Comparison of ENCODE assay signal across 18 cellular contexts in genomic region chr5:125323613-125324012, GRCh38.
"Had no signal": no experiment of that assay in that cellular context is flagged by ENCODE, and none has a peak within 500 bp of the region (broad histone marks: within the 10 kb centered on the region; RNA-seq: fewer than 3 reads in every experiment).

No MANE protein-coding gene starts in this region.

- DNase-seq: activated CD4-positive, alpha-beta T cell treated with anti-CD3 and anti-CD28 coated beads, Interleukin-2, amount 50 U/mL, for 4 hours; activated T-cell treated with anti-CD3 and anti-CD28 coated beads, Interleukin-2, amount 50 U/mL, for 1 hour; amniotic stem cell; cerebellar nuclear complex; endodermal cell; foreskin keratinocyte; heart left ventricle; islet precursor cell; left lung; ovary; sigmoid colon; stimulated activated CD4-positive, alpha-beta T cell treated with anti-CD3 and anti-CD28 coated beads, Interleukin-2, amount 100 ng/mL, for 24 hours; stimulated activated naive CD4-positive, alpha-beta T cell treated with Interleukin-2 at 50 U/mL for 16 hours; upper lobe of right lung had no signal

- H3K27me3 ChIP-seq: foreskin keratinocyte, heart left ventricle, left lung, ovary, sigmoid colon, upper lobe of right lung had no signal

- H3K36me3 ChIP-seq: heart left ventricle, left lung, ovary, sigmoid colon, upper lobe of right lung had no signal

- H3K27ac Mint-ChIP-seq: activated naive CD4-positive, alpha-beta T cell treated with anti-CD3 and anti-CD28 coated beads, Interleukin-2, amount 50 U/mL, for 72 hours; endodermal cell; natural killer cell treated with Interleukin-12 subunit alpha and Interleukin-12 subunit beta and Interleukin-15 and Interleukin-18, amount 100 ng/mL, for 72 hours had no signal

- H3K9me3 Mint-ChIP-seq: endodermal cell had no signal

- H3K27ac ChIP-seq: foreskin keratinocyte, heart left ventricle, left lung, ovary, sigmoid colon, upper lobe of right lung had no signal

- ATAC-seq: activated CD4-positive, CD25-positive, alpha-beta regulatory T cell treated with anti-CD3 and anti-CD28 coated beads, Interleukin-2, amount 50 U/mL, for 24 hours; activated naive CD4-positive, alpha-beta T cell treated with anti-CD3 and anti-CD28 coated beads, Interleukin-2, amount 50 U/mL, for 72 hours; foreskin keratinocyte; heart left ventricle; left lung; natural killer cell treated with Interleukin-12 subunit alpha and Interleukin-12 subunit beta and Interleukin-15 and Interleukin-18, amount 100 ng/mL, for 72 hours; upper lobe of right lung had no signal

- H3K9me3 ChIP-seq: heart left ventricle, left lung, ovary, sigmoid colon, upper lobe of right lung had no signal

- H3K4me3 ChIP-seq: heart left ventricle, left lung, ovary, sigmoid colon, upper lobe of right lung had no signal

- H3K4me3 Mint-ChIP-seq: endodermal cell; natural killer cell treated with Interleukin-12 subunit alpha and Interleukin-12 subunit beta and Interleukin-15 and Interleukin-18, amount 100 ng/mL, for 72 hours had no signal

- H3K27me3 Mint-ChIP-seq: brain; natural killer cell treated with Interleukin-12 subunit alpha and Interleukin-12 subunit beta and Interleukin-15 and Interleukin-18, amount 100 ng/mL, for 72 hours had no signal

- H3K36me3 Mint-ChIP-seq: activated naive CD4-positive, alpha-beta T cell treated with anti-CD3 and anti-CD28 coated beads, Interleukin-2, amount 50 U/mL, for 72 hours; brain; natural killer cell treated with Interleukin-12 subunit alpha and Interleukin-12 subunit beta and Interleukin-15 and Interleukin-18, amount 100 ng/mL, for 72 hours had no signal
